In genomic region chr10:132470306-132471124, GRCh38 we compare ENCODE assay signal across 1 cellular context.
TF ChIP-seq lines count a peak whose summit lies in the region.

No MANE protein-coding gene starts in this region.

TF ChIP-seq in GM23338, 12 proteins besides CTCF, POLR2A, EP300 and RAD21 (continued from another document):
- TF ChIP-seq ZNF462 (CRISPR knock-in tag; IDR thresholded peaks at IDR 0.05) (no peak), ZNF331 (CRISPR knock-in tag; IDR thresholded peaks at IDR 0.05; ENCODE audit: low read depth) (no peak), ETS1 (IDR thresholded peaks at IDR 0.05) (no peak), STAT1 (IDR thresholded peaks at IDR 0.05; ENCODE audit: unreplicated experiment) (no peak)
